In genomic region chr11:98495601-98496000, GRCh38 we compare ENCODE assay signal across 1 cellular context.
TF ChIP-seq lines count a peak whose summit lies in the region.

No MANE protein-coding gene starts in this region.

TF ChIP-seq in HepG2, 621 proteins besides CTCF, POLR2A, EP300 and RAD21:
- peak; percentile 12 for TF ChIP-seq TEAD3 (CRISPR knock-in tag; optimal IDR thresholded peaks at IDR 0.05; ENCODE audit: borderline replicate concordance)
- TF ChIP-seq ARNT2 (CRISPR knock-in tag; IDR thresholded peaks at IDR 0.05; ENCODE audit: low read depth) = no peak
